ENCODE assay signal across 1 cellular context in the genomic region with DNA sequence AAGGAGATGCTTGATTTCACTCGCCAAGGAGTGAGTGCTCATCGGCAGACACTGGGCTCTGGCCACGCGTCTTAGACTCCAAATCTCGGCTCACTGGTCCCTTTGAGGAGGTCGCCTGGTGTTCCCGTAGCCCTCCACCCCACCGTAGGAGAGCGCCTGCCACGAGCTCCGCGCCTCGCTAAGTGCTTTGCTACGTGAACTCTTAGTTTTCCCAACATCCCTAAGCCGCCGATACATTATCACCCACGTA.
TF ChIP-seq lines count a peak whose summit lies in the region.

No MANE protein-coding gene starts in this region.

TF ChIP-seq in A549, 52 proteins besides CTCF, POLR2A, EP300 and RAD21 (continued from another document):
- no peak for TF ChIP-seq POLR2AphosphoS2 (conservative IDR thresholded peaks at IDR 0.05; ENCODE audit: low read length)
- no peak for TF ChIP-seq NPAS2 (CRISPR knock-in tag; IDR thresholded peaks at IDR 0.05; ENCODE audit: borderline replicate concordance)
